Comparison of ENCODE assay signal across 8 cellular contexts in the genomic region with DNA sequence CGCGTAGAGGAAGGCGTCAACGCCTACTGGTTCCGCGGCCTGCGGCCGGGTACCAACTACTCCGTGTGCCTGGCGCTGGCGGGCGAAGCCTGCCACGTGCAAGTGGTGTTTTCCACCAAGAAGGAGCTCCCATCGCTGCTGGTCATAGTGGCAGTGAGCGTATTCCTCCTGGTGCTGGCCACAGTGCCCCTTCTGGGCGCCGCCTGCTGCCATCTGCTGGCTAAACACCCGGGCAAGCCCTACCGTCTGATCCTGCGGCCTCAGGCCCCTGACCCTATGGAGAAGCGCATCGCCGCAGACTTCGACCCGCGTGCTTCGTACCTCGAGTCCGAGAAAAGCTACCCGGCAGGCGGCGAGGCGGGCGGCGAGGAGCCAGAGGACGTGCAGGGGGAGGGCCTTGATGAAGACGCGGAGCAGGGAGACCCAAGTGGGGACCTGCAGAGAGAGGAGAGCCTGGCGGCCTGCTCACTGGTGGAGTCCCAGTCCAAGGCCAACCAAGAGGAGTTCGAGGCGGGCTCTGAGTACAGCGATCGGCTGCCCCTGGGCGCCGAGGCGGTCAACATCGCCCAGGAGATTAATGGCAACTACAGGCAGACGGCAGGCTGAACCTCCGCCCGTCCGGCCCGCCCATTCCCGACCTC. TPM values are rescaled to one million over a fixed set of nuclear protein-coding genes. Genes with fewer than 3 reads are reported as not detected.
A peak's percentile ranks its signal among the peaks of the same experiment; 100 is the strongest.
DNase-seq lines count a peak whose midpoint lies in the region; TF ChIP-seq lines count a peak whose summit lies in the region.

No MANE protein-coding gene starts in this region.

- H2BK12ac ChIP-seq in neuronal stem cell (ENCODE audit: low read length): no peak overlapping the region

- H3K4me3 ChIP-seq in neuronal stem cell (ENCODE audit: low read length in 2 of 2): peak overlapping the region in 1 of 2 donors; percentile 47

- DNase-seq in Calu3 (peak; percentile 59), NCI-H526 treated with DMSO at 0.1 percent for 48 hours (lab: John Stamatoyannopoulos, UW) (peak; percentile 31), fibroblast of gingiva (ENCODE audit: low read depth) (peak; percentile 24), neuronal stem cell (ENCODE audit: low spot score) (peak; percentile 61), NCI-H446 treated with DMSO at 0.1 percent for 48 hours (lab: John Stamatoyannopoulos, UW) (no peak), NCI-H1105 treated with DMSO at 0.1 percent for 48 hours (lab: John Stamatoyannopoulos, UW) (no peak), T-helper 9 cell (no peak), KG1 (lab: John Stamatoyannopoulos, UW) (no peak)

- H3K4ac ChIP-seq in neuronal stem cell (ENCODE audit: low read length): no peak overlapping the region

- peak overlapping the region; percentile 64 for H2BK120ac ChIP-seq in neuronal stem cell (ENCODE audit: low read depth, low read length)

- peaks cover 6% of the 10 kb centered on the region for H3K79me1 ChIP-seq in neuronal stem cell (ENCODE audit: low read depth, low read length)

- no peak overlapping the region for H3K14ac ChIP-seq in neuronal stem cell (ENCODE audit: low read length)

- H4K8ac ChIP-seq in neuronal stem cell (ENCODE audit: low read depth, low read length): peak overlapping the region; percentile 97

- H3K23ac ChIP-seq in neuronal stem cell (ENCODE audit: low read depth, low read length, poor library complexity): peak overlapping the region; percentile 97

- H3K4me1 ChIP-seq in neuronal stem cell (ENCODE audit: control insufficient read depth in 2 of 2, insufficient read depth in 1 of 2, low read depth in 1 of 2, low read length in 2 of 2): peaks cover 28 to 33% of the 10 kb centered on the region in 2 donors

- H2BK15ac ChIP-seq in neuronal stem cell (ENCODE audit: low read length): peak overlapping the region; percentile 73

- peak overlapping the region; percentile 11 for H3K4me3 Mint-ChIP-seq in Calu3 (ENCODE audit: low read depth, unreplicated experiment)

- no peak overlapping the region for H3K9ac ChIP-seq in neuronal stem cell (ENCODE audit: low read depth, low read length, poor library complexity)

- H4K91ac ChIP-seq in neuronal stem cell (ENCODE audit: low read depth, low read length, poor library complexity): no peak overlapping the region

- BruUV-seq in Calu3 (replicated peaks; lab: Mats Ljungman, UMichigan): no TSS peak

- H3K27me3 ChIP-seq in neuronal stem cell (ENCODE audit: control insufficient read depth in 3 of 3, insufficient read depth in 3 of 3, low read depth in 1 of 3, low read length in 3 of 3): peaks cover 48 to 72% (median 59%) of the 10 kb centered on the region in 3 experiments

- no peak overlapping the region for H2AFZ ChIP-seq in neuronal stem cell (ENCODE audit: low read length)

- H3K27ac ChIP-seq in neuronal stem cell (replicated peaks; ENCODE audit: low read length): no peak overlapping the region

- no peak overlapping the region for H3K27ac Mint-ChIP-seq in Calu3 (ENCODE audit: unreplicated experiment)

- peak; percentile 35 for TF ChIP-seq CTCF in Calu3 (IDR thresholded peaks at IDR 0.05; ENCODE audit: unreplicated experiment)

- H3K4me1 Mint-ChIP-seq in Calu3 (ENCODE audit: low read depth, unreplicated experiment): no peaks in the 10 kb centered on the region

- peaks cover 25 to 27% of the 10 kb centered on the region in 2 donors for H3K9me3 ChIP-seq in neuronal stem cell (replicated peaks in 1 of 2; ENCODE audit: control insufficient read depth in 2 of 2, insufficient read depth in 1 of 2, low read depth in 1 of 2, low read length in 2 of 2)

- no peaks in the 10 kb centered on the region for H3K36me3 ChIP-seq in neuronal stem cell (replicated peaks in 1 of 2; ENCODE audit: control insufficient read depth in 2 of 2, insufficient read depth in 2 of 2, low read length in 2 of 2)

- H3K27me3 Mint-ChIP-seq in Calu3 (ENCODE audit: unreplicated experiment): peaks cover 67% of the 10 kb centered on the region

- WGBS in neuronal stem cell (ENCODE audit: extremely low coverage in 2 of 2, insufficient read length in 2 of 2, insufficient replicate concordance in 1 of 2), 2 donors: no CpG with 5 or more reads among the region's 53 CpGs

- CTCF ChIA-PET in Calu3 (lab: Charles Lee): interaction anchor here (0.9 to 1.1 kb wide), 3 partner anchors 106 to 176 kb away, joined by 3 to 4 read pairs (median 3); no protein-coding TSS in a partner anchor

- peaks cover 6% of the 10 kb centered on the region for H3K36me3 Mint-ChIP-seq in Calu3 (ENCODE audit: insufficient read depth, unreplicated experiment)

- peak overlapping the region; percentile 6 for H2BK5ac ChIP-seq in neuronal stem cell (ENCODE audit: low read length)

- H3K18ac ChIP-seq in neuronal stem cell (ENCODE audit: low read length): peak overlapping the region; percentile 93

- H3K9me3 Mint-ChIP-seq in Calu3 (ENCODE audit: low read depth, unreplicated experiment): no peaks in the 10 kb centered on the region

- intact Hi-C loops in Calu3 (cut with micrococcal nuclease; ENCODE audit: unreplicated experiment): no loop called here

- peak overlapping the region; percentile 98 for H2AK5ac ChIP-seq in neuronal stem cell (ENCODE audit: low read depth, low read length)

- peak overlapping the region; percentile 40 for H3K4me2 ChIP-seq in neuronal stem cell (ENCODE audit: insufficient read depth, low read length, poor library complexity, severe bottlenecking)

RNA-seq across cellular contexts. Expression of gene ISLR2, which starts 4.1 kb away (rescaled TPM):
- not detected in 2 replicates for total RNA-seq in Calu3 (2022)
- polyA plus RNA-seq in neuronal stem cell (2013, experiment 1 of 2): 0.10 TPM
- polyA plus RNA-seq in neuronal stem cell (2013, experiment 2 of 2): 0.17 TPM

RNA-seq across cellular contexts. Expression of gene ISLR, which starts 39.0 kb away (rescaled TPM):
- not detected in 2 replicates for total RNA-seq in Calu3 (2022)
- polyA plus RNA-seq in neuronal stem cell (2013, experiment 1 of 2): 0.56 TPM
- 0.73 TPM for polyA plus RNA-seq in neuronal stem cell (2013, experiment 2 of 2)

RNA-seq across cellular contexts. Expression of gene GOLGA6A, which starts 52.2 kb away (rescaled TPM):
- total RNA-seq in Calu3 (2022): not detected in 2 replicates
- polyA plus RNA-seq in neuronal stem cell (2013, experiment 1 of 2): 0.15 TPM
- polyA plus RNA-seq in neuronal stem cell (2013, experiment 2 of 2): 0.10 TPM

Comparison
In these comparisons a context has a peak if more than half of its experiments do, and no peak if none do; other contexts are left out.
1. DNase-seq: peak in Calu3 (single experiment), NCI-H526 treated with DMSO at 0.1 percent for 48 hours (single experiment), fibroblast of gingiva (single experiment) and neuronal stem cell (single experiment); none in NCI-H446 treated with DMSO at 0.1 percent for 48 hours (single experiment), NCI-H1105 treated with DMSO at 0.1 percent for 48 hours (single experiment), T-helper 9 cell (single experiment) and KG1 (single experiment).